ENCODE assay signal across 1 cellular context in genomic region chr15:64344651-64345262, GRCh38.
TF ChIP-seq lines count a peak whose summit lies in the region.

No MANE protein-coding gene starts in this region.

TF ChIP-seq in SK-N-SH, 30 proteins besides CTCF, POLR2A, EP300 and RAD21:
- TF ChIP-seq EZH2phosphoT487 (IDR thresholded peaks at IDR 0.05; ENCODE audit: borderline replicate concordance, low read depth) (no peak), YY1 (IDR thresholded peaks at IDR 0.05; ENCODE audit: low read depth) (no peak), SIN3A (IDR thresholded peaks at IDR 0.05; ENCODE audit: borderline replicate concordance, low read depth, low read length) (no peak), RXRA (IDR thresholded peaks at IDR 0.05; ENCODE audit: borderline replicate concordance, low read depth) (no peak), TEAD4 (IDR thresholded peaks at IDR 0.05; ENCODE audit: borderline replicate concordance, insufficient read depth) (peak; percentile 41; the same call in 1 of the 2 replicates), TCF12 (IDR thresholded peaks at IDR 0.05) (peak; percentile 89), FOXM1 (IDR thresholded peaks at IDR 0.05; ENCODE audit: low read depth) (no peak), POLR2AphosphoS5 (IDR thresholded peaks at IDR 0.05; ENCODE audit: low read depth, low read length) (peak; percentile 37; the same call in 1 of the 2 replicates), JUND (IDR thresholded peaks at IDR 0.05) (peak; percentile 40), GATA2 (CRISPR knock-in tag; IDR thresholded peaks at IDR 0.05) (no peak), REST (IDR thresholded peaks at IDR 0.05; ENCODE audit: low read depth, low read length) (no peak), MAX (IDR thresholded peaks at IDR 0.05; ENCODE audit: low read depth) (no peak), USF2 (IDR thresholded peaks at IDR 0.05; ENCODE audit: borderline replicate concordance, low read depth, low read length) (no peak), CHD2 (IDR thresholded peaks at IDR 0.05; ENCODE audit: low read length, partially characterized antibody) (no peak), RCOR1 (IDR thresholded peaks at IDR 0.05; ENCODE audit: low read length) (no peak), FOXJ3 (CRISPR knock-in tag; IDR thresholded peaks at IDR 0.05) (no peak), RFX5 (IDR thresholded peaks at IDR 0.05; ENCODE audit: low read length) (no peak), FOSL2 (IDR thresholded peaks at IDR 0.05; ENCODE audit: borderline replicate concordance, low read depth) (peak; percentile 44; the same call in 1 of the 2 replicates), ELF1 (IDR thresholded peaks at IDR 0.05) (no peak), SMC3 (IDR thresholded peaks at IDR 0.05; ENCODE audit: low read depth, low read length) (no peak), PBX3 (IDR thresholded peaks at IDR 0.05) (peak; percentile 62), GABPA (IDR thresholded peaks at IDR 0.05; ENCODE audit: low read depth) (no peak), NFIC (IDR thresholded peaks at IDR 0.05; ENCODE audit: borderline replicate concordance) (no peak)
- TF ChIP-seq, protein P1, sequence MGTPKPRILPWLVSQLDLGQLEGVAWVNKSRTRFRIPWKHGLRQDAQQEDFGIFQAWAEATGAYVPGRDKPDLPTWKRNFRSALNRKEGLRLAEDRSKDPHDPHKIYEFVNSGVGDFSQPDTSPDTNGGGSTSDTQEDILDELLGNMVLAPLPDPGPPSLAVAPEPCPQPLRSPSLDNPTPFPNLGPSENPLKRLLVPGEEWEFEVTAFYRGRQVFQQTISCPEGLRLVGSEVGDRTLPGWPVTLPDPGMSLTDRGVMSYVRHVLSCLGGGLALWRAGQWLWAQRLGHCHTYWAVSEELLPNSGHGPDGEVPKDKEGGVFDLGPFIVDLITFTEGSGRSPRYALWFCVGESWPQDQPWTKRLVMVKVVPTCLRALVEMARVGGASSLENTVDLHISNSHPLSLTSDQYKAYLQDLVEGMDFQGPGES (IDR thresholded peaks at IDR 0.05; ENCODE audit: low read depth, low read length), result no peak
TF ChIP-seq in SK-N-SH: peak in this region for 6.
